In genomic region chr3:187448674-187449073, GRCh38 we compare ENCODE assay signal across 20 cellular contexts.
DNase-seq lines count a peak whose midpoint lies in the region; TF ChIP-seq lines count a peak whose summit lies in the region.
"Had no signal": no experiment of that assay in that cellular context is flagged by ENCODE, and none has a peak within 500 bp of the region (broad histone marks: within the 10 kb centered on the region; RNA-seq: fewer than 3 reads in every experiment).

No MANE protein-coding gene starts in this region.

- CTCF ChIA-PET in HEK293 (lab: Yijun Ruan, JAX): interaction anchor here (1.2 to 2.0 kb wide), 2 partner anchors 130 to 231 kb away, joined by 5 to 9 read pairs; no protein-coding TSS in a partner anchor

- H3K4me1 Mint-ChIP-seq in endodermal cell (peaks cover 31% of the 10 kb centered on the region), type B pancreatic cell (ENCODE audit: unreplicated experiment) (no peaks in the 10 kb centered on the region)
- H3K4me1 Mint-ChIP-seq: CD4-positive, alpha-beta memory T cell had no signal

- H3K36me3 Mint-ChIP-seq in endodermal cell (ENCODE audit: low read depth) (peaks cover 6% of the 10 kb centered on the region), type B pancreatic cell (no peaks in the 10 kb centered on the region)
- H3K36me3 Mint-ChIP-seq: CD4-positive, alpha-beta memory T cell had no signal

- H3K27ac ChIP-seq in HEK293 (ENCODE audit: extremely low read depth, low read depth, low read length) (no peak overlapping the region), endodermal cell (ENCODE audit: low read depth, low read length) (no peak overlapping the region)
- H3K27ac ChIP-seq: A549 had no signal

- peaks cover 11% of the 10 kb centered on the region for H3K9me3 Mint-ChIP-seq in endodermal cell
- no peaks in the 10 kb centered on the region for H3K9me3 Mint-ChIP-seq in type B pancreatic cell

- H3K27ac Mint-ChIP-seq in endodermal cell (no peak overlapping the region), type B pancreatic cell (no peak overlapping the region)
- H3K27ac Mint-ChIP-seq: CD4-positive, alpha-beta memory T cell had no signal

- no peak overlapping the region for H3K4me3 Mint-ChIP-seq in endodermal cell
- no peak overlapping the region for H3K4me3 Mint-ChIP-seq in type B pancreatic cell
- H3K4me3 Mint-ChIP-seq: CD4-positive, alpha-beta memory T cell had no signal

- H3K27me3 ChIP-seq in endodermal cell (ENCODE audit: control insufficient read depth, insufficient read depth, low read length, poor library complexity, severe bottlenecking): no peaks in the 10 kb centered on the region

- H3K27me3 Mint-ChIP-seq in endodermal cell (ENCODE audit: insufficient read depth) (no peaks in the 10 kb centered on the region), type B pancreatic cell (peaks cover 5% of the 10 kb centered on the region)

- no peaks in the 10 kb centered on the region for H3K36me3 ChIP-seq in HEK293 (ENCODE audit: control insufficient read depth in 2 of 2, insufficient read depth in 1 of 2, low read length in 2 of 2)
- H3K36me3 ChIP-seq in endodermal cell (ENCODE audit: control insufficient read depth, insufficient read depth, low read length): no peaks in the 10 kb centered on the region

- H3K4me1 ChIP-seq in HEK293 (ENCODE audit: control insufficient read depth, insufficient read depth, low read length) (no peaks in the 10 kb centered on the region), endodermal cell (ENCODE audit: control insufficient read depth, insufficient read depth, low read length) (no peaks in the 10 kb centered on the region)
- H3K4me1 ChIP-seq: A549 had no signal

- H3K9me3 ChIP-seq in HEK293 (ENCODE audit: control insufficient read depth, insufficient read depth, low read depth, low read length): no peaks in the 10 kb centered on the region
- H3K9me3 ChIP-seq in endodermal cell (ENCODE audit: control insufficient read depth, low read length): peaks cover 21% of the 10 kb centered on the region
- H3K9me3 ChIP-seq: A549 had no signal

- peak; percentile 19 for TF ChIP-seq CTCF in GM12873 (IDR thresholded peaks at IDR 0.05; ENCODE audit: insufficient read depth, low read depth, low read length, missing control alignments)
- TF ChIP-seq CTCF in HEK293 (tag by site-specific recombination; IDR thresholded peaks at IDR 0.05): no peak
- peak; percentile 52 for TF ChIP-seq CTCF in endodermal cell (conservative IDR thresholded peaks at IDR 0.05)
- peak; percentile 25 for TF ChIP-seq CTCF in type B pancreatic cell (conservative IDR thresholded peaks at IDR 0.05)

- 100% methylated on average over 1 of the region's 1 CpG for WGBS in endodermal cell (ENCODE audit: insufficient coverage in 1 of 2, insufficient read length in 1 of 2), 2 experiments

- no peak overlapping the region for H3K9ac ChIP-seq in endodermal cell (ENCODE audit: extremely low read depth, low read length, poor library complexity, severe bottlenecking)

- POLR2A ChIA-PET in HEK293 (lab: Yijun Ruan, JAX): no interaction called here

- DNase-seq in endodermal cell (no peak), type B pancreatic cell (ENCODE audit: extremely low spot score, unreplicated experiment) (no peak), Kasumi-1 (lab: John Stamatoyannopoulos, UW) (no peak), AG20443 (ENCODE audit: low spot score) (no peak), GM19240 (ENCODE audit: insufficient read length, low spot score) (no peak)
- DNase-seq: 8988T; ACHN; C1 segment of cervical spinal cord; Calu3; CD4-positive, alpha-beta memory T cell; COR-L47; DMS53; DMS79 treated with DMSO at 0.1 percent for 48 hours; GF-D8; GOT3; H7 had no signal

- H3K4me3 ChIP-seq in HEK293 (ENCODE audit: low read depth, low read length) (no peak overlapping the region), endodermal cell (ENCODE audit: low read length) (no peak overlapping the region)
- H3K4me3 ChIP-seq: A549, GM12878 had no signal

TF ChIP-seq in HEK293, 187 proteins besides CTCF, POLR2A, EP300 and RAD21:
- TF ChIP-seq ZNF10 (tag by site-specific recombination; IDR thresholded peaks at IDR 0.05): peak; percentile 77; the same call in 1 of the 2 replicates
- TF ChIP-seq ZNF202 (tag by site-specific recombination; IDR thresholded peaks at IDR 0.05; ENCODE audit: borderline replicate concordance): no peak
TF ChIP-seq in HEK293: peak in this region for 1.
